Comparison of ENCODE assay signal across 17 cellular contexts in the genomic region with DNA sequence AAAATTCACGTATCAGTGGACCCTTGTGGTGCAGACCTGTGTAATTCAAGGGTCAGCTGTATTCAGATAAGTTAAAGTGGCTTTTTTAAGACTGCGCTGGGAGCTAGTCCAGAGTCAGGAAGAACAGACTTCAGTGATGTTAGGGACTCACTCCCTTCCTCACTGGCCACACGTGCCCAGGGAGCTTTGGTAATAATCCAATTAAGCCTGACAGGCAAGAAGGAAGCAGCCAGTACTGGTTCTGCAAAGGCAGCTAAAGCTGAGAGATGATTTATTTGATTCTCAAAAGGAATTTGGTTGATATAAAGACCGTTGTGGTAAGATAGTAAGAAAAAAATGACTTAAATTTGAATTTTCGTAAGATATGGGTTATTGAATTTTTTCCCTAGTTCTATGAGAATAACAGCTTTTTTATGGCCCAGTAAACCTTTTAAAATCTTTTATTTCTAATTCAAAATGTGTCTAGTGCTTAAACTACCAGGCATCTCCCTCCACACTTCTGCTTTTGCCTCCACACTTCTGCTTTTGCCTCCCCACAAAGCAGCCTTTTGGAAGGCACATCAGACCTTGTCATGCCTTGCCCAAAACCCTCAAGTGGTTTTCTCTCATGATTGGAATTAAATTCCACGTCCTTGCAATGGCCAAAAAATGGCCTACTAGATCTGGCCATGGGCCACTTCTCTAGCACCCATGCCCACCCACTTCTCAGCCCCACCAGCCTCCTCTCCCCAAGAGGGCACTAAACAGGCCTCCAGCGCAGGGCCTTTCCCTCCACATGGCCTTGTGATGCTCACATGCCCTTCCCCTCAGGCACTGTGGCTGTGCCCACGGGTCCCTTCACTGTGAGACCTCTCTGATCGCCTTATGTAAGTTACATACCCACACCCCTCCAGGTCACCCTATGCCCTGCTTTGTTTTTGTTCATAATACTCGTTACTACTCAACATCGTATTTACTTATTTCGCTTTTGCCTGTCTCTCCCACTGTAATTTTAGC.
DNase-seq lines count a peak whose midpoint lies in the region; FAIRE-seq and TF ChIP-seq lines count a peak whose summit lies in the region.
"Had no signal": no experiment of that assay in that cellular context is flagged by ENCODE, and none has a peak within 500 bp of the region (broad histone marks: within the 10 kb centered on the region; RNA-seq: fewer than 3 reads in every experiment).

No MANE protein-coding gene starts in this region.

- no peaks in the 10 kb centered on the region for H3K9me3 ChIP-seq in suprapubic skin
- H3K9me3 ChIP-seq in ascending aorta, result no peaks in the 10 kb centered on the region
- H3K9me3 ChIP-seq: breast epithelium, left lung had no signal

- H3K4me3 ChIP-seq in suprapubic skin, result no peak overlapping the region
- H3K4me3 ChIP-seq in ascending aorta, result no peak overlapping the region
- H3K4me3 ChIP-seq: breast epithelium, dorsolateral prefrontal cortex, GM23338, left lung had no signal

- H3K4me3 Mint-ChIP-seq in brain, result peak overlapping the region in 1 of 5 experiments; percentile 5
- H3K4me3 Mint-ChIP-seq: activated B cell treated with CpG ODN at 0.5 μM for 24 hours, GM23338, IgD-negative memory B cell had no signal

- H3K36me3 ChIP-seq in suprapubic skin (no peaks in the 10 kb centered on the region), ascending aorta (no peaks in the 10 kb centered on the region)
- H3K36me3 ChIP-seq: breast epithelium, left lung had no signal

- DNase-seq in AML-193 (lab: John Stamatoyannopoulos, UW), result peak; percentile 10 to 38
- no peak for DNase-seq in GM19239 (ENCODE audit: insufficient read length, low spot score)
- DNase-seq in NOMO-1 (lab: John Stamatoyannopoulos, UW; ENCODE audit: unreplicated experiment in 2 of 2), result peak; percentile 49 to 79
- DNase-seq in activated CD8-positive, alpha-beta memory T cell treated with anti-CD3 and anti-CD28 coated beads, Interleukin-2, amount 50 U/mL, for 4 hours, result no peak
- DNase-seq in suprapubic skin (ENCODE audit: low spot score in 2 of 2), result no peak
- DNase-seq in posterior cingulate gyrus, result no peak
- no peak for DNase-seq in ascending aorta (ENCODE audit: low spot score in 2 of 2)
- DNase-seq: activated B cell treated with CpG ODN at 0.5 μM for 24 hours; dorsolateral prefrontal cortex; left lung; NCI-H1694; stimulated activated CD4-positive, alpha-beta T cell treated with anti-CD3 and anti-CD28 coated beads, Interleukin-2, amount 100 ng/mL, for 24 hours had no signal

- no peaks in the 10 kb centered on the region for H3K27me3 ChIP-seq in suprapubic skin
- H3K27me3 ChIP-seq in ascending aorta, result no peaks in the 10 kb centered on the region
- H3K27me3 ChIP-seq: breast epithelium, dorsolateral prefrontal cortex, left lung had no signal

- no peaks in the 10 kb centered on the region for H3K27me3 Mint-ChIP-seq in brain
- H3K27me3 Mint-ChIP-seq: activated B cell treated with CpG ODN at 0.5 μM for 24 hours, IgD-negative memory B cell had no signal

- H3K27ac ChIP-seq in suprapubic skin (no peak overlapping the region), ascending aorta (no peak overlapping the region)
- H3K27ac ChIP-seq: breast epithelium, dorsolateral prefrontal cortex, left lung had no signal

- H3K4me1 Mint-ChIP-seq in brain, result peaks cover 63% of the 10 kb centered on the region

- TF ChIP-seq POLR2A in suprapubic skin (IDR thresholded peaks at IDR 0.05), result no peak

- intact Hi-C loops in posterior cingulate gyrus (cut with DNase I) (no loop called here), ascending aorta (cut with DNase I) (no loop called here)

- H3K36me3 Mint-ChIP-seq in brain, result no peaks in the 10 kb centered on the region

- peaks cover 0 to 3% (median 0%) of the 10 kb centered on the region in 5 experiments for H3K9me3 Mint-ChIP-seq in brain
- H3K9me3 Mint-ChIP-seq: activated B cell treated with CpG ODN at 0.5 μM for 24 hours, IgD-negative memory B cell had no signal

- WGBS in suprapubic skin, result 70% methylated on average over 12 of the region's 12 CpGs

- no peaks in the 10 kb centered on the region for H3K4me1 ChIP-seq in suprapubic skin
- H3K4me1 ChIP-seq in ascending aorta, result no peaks in the 10 kb centered on the region
- H3K4me1 ChIP-seq: breast epithelium had no signal

- peak overlapping the region in 3 of 5 experiments; percentile 3 to 78 (median 29) for H3K27ac Mint-ChIP-seq in brain
- H3K27ac Mint-ChIP-seq: activated B cell treated with CpG ODN at 0.5 μM for 24 hours, GM23338 had no signal

- peak; percentile 4 for FAIRE-seq in GM19239 (lab: Jason Lieb, UNC)
- FAIRE-seq: RCC 7860 had no signal

- TF ChIP-seq CTCF in brain (conservative IDR thresholded peaks at IDR 0.05) (no peak), suprapubic skin (IDR thresholded peaks at IDR 0.05) (no peak), ascending aorta (IDR thresholded peaks at IDR 0.05) (no peak)

- TF ChIP-seq EP300 in suprapubic skin (IDR thresholded peaks at IDR 0.05), result no peak

Comparison
In these comparisons a context has a peak if more than half of its experiments do, and no peak if none do; other contexts are left out.
1. DNase-seq: peak in AML-193 (2 of 2) and NOMO-1 (2 of 2); none in GM19239 (single experiment), activated CD8-positive, alpha-beta memory T cell treated with anti-CD3 and anti-CD28 coated beads, Interleukin-2, amount 50 U/mL, for 4 hours (single experiment), suprapubic skin (0 of 2), posterior cingulate gyrus (0 of 10) and ascending aorta (0 of 2).